ENCODE assay signal across 8 cellular contexts in the genomic region with DNA sequence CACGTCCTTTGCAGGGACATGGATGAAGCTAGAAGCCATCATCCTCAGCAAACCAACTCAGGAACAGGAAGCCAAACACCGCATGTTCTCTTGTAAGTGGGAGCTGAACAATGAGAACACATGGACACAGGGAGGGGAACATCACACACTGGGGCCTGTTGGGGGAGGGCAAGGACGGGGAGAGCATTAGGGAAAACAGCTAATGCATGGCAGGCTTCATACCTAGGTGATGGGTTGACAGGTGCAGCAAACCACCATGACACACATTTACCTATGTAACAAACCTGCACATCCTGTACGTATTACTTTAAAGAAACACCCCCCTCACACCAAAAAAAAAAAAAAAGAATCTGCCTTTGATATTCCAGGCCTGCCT. TPM values are rescaled to one million over a fixed set of nuclear protein-coding genes. Genes with fewer than 3 reads are reported as not detected.
A peak's percentile ranks its signal among the peaks of the same experiment; 100 is the strongest.
DNase-seq lines count a peak whose midpoint lies in the region; ATAC-seq and TF ChIP-seq lines count a peak whose summit lies in the region.
"Not testable (repeated sequence)": the region's sequence is repeated elsewhere in the genome, so short reads cannot be mapped to it uniquely, and the experiment has no call there.

No MANE protein-coding gene starts in this region.

- H2AFZ ChIP-seq in MM.1S (ENCODE audit: low read length), result peak overlapping the region; percentile 81

- 17% methylated on average over 4 of the region's 4 CpGs for WGBS in thymus

- ATAC-seq in GM19467 (IDR thresholded peaks at IDR 0.05; ENCODE audit: unreplicated experiment), result peak; percentile 17
- peak; percentile 10 for ATAC-seq in HG02938 (IDR thresholded peaks at IDR 0.05; ENCODE audit: unreplicated experiment)
- ATAC-seq in activated CD8-positive, alpha-beta T cell treated with anti-CD3 and anti-CD28 coated beads, Interleukin-2, amount 10 ng/mL, durations not matched to agents 7 days and 5 days, result peak; percentile 16
- peak; percentile 64 for ATAC-seq in naive thymus-derived CD4-positive, alpha-beta T cell

- H3K36me3 Mint-ChIP-seq in activated CD8-positive, alpha-beta T cell treated with anti-CD3 and anti-CD28 coated beads, Interleukin-2, amount 10 ng/mL, durations not matched to agents 7 days and 5 days (ENCODE audit: low read depth); naive thymus-derived CD4-positive, alpha-beta T cell: not testable (repeated sequence)

- H3K9ac ChIP-seq in MM.1S (ENCODE audit: low read length), result peak overlapping the region; percentile 61

- TF ChIP-seq CTCF in DOHH2 (IDR thresholded peaks at IDR 0.05; ENCODE audit: low read depth, low read length, poor library complexity, severe bottlenecking); MM.1S (IDR thresholded peaks at IDR 0.05; ENCODE audit: low read length); dorsolateral prefrontal cortex (IDR thresholded peaks at IDR 0.05 in 54 of 56, conservative IDR thresholded peaks at IDR 0.05 in 2 of 56; ENCODE audit: low read depth in 1 of 56, partially characterized antibody in 56 of 56): not testable (repeated sequence)

- H3K27ac ChIP-seq in DOHH2 (ENCODE audit: low read depth, low read length), result peak overlapping the region; percentile 99
- peak overlapping the region; percentile 96 for H3K27ac ChIP-seq in MM.1S (ENCODE audit: low read length)
- peak overlapping the region in 51 of 59 donors; percentile 3 to 89 (median 72) for H3K27ac ChIP-seq in dorsolateral prefrontal cortex
- peak overlapping the region; percentile 78 for H3K27ac ChIP-seq in naive thymus-derived CD4-positive, alpha-beta T cell (ENCODE audit: low read depth, low read length)
- H3K27ac ChIP-seq in thymus (ENCODE audit: low read depth), result peak overlapping the region; percentile 86

- not testable (repeated sequence) for H3K27me3 Mint-ChIP-seq in activated CD8-positive, alpha-beta T cell treated with anti-CD3 and anti-CD28 coated beads, Interleukin-2, amount 10 ng/mL, durations not matched to agents 7 days and 5 days (ENCODE audit: low read depth)
- peaks cover 0 to 65% (median 0%) of the 10 kb centered on the region in 5 donors for H3K27me3 Mint-ChIP-seq in naive thymus-derived CD4-positive, alpha-beta T cell

- peaks cover 38% of the 10 kb centered on the region for H3K4me1 Mint-ChIP-seq in activated CD8-positive, alpha-beta T cell treated with anti-CD3 and anti-CD28 coated beads, Interleukin-2, amount 10 ng/mL, durations not matched to agents 7 days and 5 days (ENCODE audit: low read depth)
- H3K4me1 Mint-ChIP-seq in naive thymus-derived CD4-positive, alpha-beta T cell, result peaks cover 25 to 85% (median 78%) of the 10 kb centered on the region in 7 donors

- CTCF ChIA-PET in activated CD8-positive, alpha-beta T cell treated with anti-CD3 and anti-CD28 coated beads, Interleukin-2, amount 10 ng/mL, durations not matched to agents 7 days and 5 days (lab: Charles Lee), result interaction anchor here (1.2 kb wide), 1 partner anchor 41 kb away, joined by 4 read pairs; no protein-coding TSS in a partner anchor
- CTCF ChIA-PET in naive thymus-derived CD4-positive, alpha-beta T cell (lab: Charles Lee), result interaction anchor here (0.5 to 1.2 kb wide), 4 partner anchors 10 to 73 kb away, joined by 3 to 4 read pairs (median 3); no protein-coding TSS in a partner anchor

- peak overlapping the region; percentile 76 for H3K4me3 ChIP-seq in DOHH2 (ENCODE audit: low read length)
- peak overlapping the region; percentile 55 for H3K4me3 ChIP-seq in MM.1S (ENCODE audit: low read length)
- peak overlapping the region in 39 of 59 donors; percentile 2 to 57 (median 34) for H3K4me3 ChIP-seq in dorsolateral prefrontal cortex
- peak overlapping the region; percentile 49 for H3K4me3 ChIP-seq in naive thymus-derived CD4-positive, alpha-beta T cell (ENCODE audit: low read length)
- H3K4me3 ChIP-seq in thymus (ENCODE audit: low read length), result not testable (repeated sequence)

- H3F3A ChIP-seq in DOHH2 (ENCODE audit: control insufficient read depth, insufficient read depth) (peaks cover 69% of the 10 kb centered on the region), MM.1S (ENCODE audit: insufficient read depth, low read length) (peaks cover 14% of the 10 kb centered on the region)

- peak overlapping the region; percentile 82 for H3K4me3 Mint-ChIP-seq in activated CD8-positive, alpha-beta T cell treated with anti-CD3 and anti-CD28 coated beads, Interleukin-2, amount 10 ng/mL, durations not matched to agents 7 days and 5 days
- H3K4me3 Mint-ChIP-seq in naive thymus-derived CD4-positive, alpha-beta T cell, result peak overlapping the region; percentile 82 to 91 (median 89)

- not testable (repeated sequence) for DNase-seq in MM.1S; activated CD8-positive, alpha-beta T cell treated with anti-CD3 and anti-CD28 coated beads, Interleukin-2, amount 10 ng/mL, durations not matched to agents 7 days and 5 days; dorsolateral prefrontal cortex
- DNase-seq in naive thymus-derived CD4-positive, alpha-beta T cell, result peak in 1 of 9 donors; percentile 57

- H3K4me2 ChIP-seq in DOHH2 (ENCODE audit: low read length) (peak overlapping the region; percentile 99), MM.1S (ENCODE audit: low read depth, low read length) (peak overlapping the region; percentile 84)

- H3K79me2 ChIP-seq in DOHH2 (ENCODE audit: control insufficient read depth, low read length); MM.1S (ENCODE audit: low read length): not testable (repeated sequence)

- POLR2A ChIA-PET in activated CD8-positive, alpha-beta T cell treated with anti-CD3 and anti-CD28 coated beads, Interleukin-2, amount 10 ng/mL, durations not matched to agents 7 days and 5 days (lab: Charles Lee), result interaction anchor here (0.6 to 1.0 kb wide), 3 partner anchors 26 to 1124 kb away, joined by 3 to 4 read pairs (median 4); no protein-coding TSS in a partner anchor
- POLR2A ChIA-PET in naive thymus-derived CD4-positive, alpha-beta T cell (lab: Charles Lee), result interaction anchor here (0.6 to 4.5 kb wide), 7 partner anchors 13 to 515 kb away, joined by 3 to 19 read pairs (median 3); partner anchors contain the start of gene NUDT5

- H3K9me2 ChIP-seq in DOHH2 (replicated peaks; ENCODE audit: control insufficient read depth, low read length); MM.1S (replicated peaks; ENCODE audit: insufficient read depth, low read length): not testable (repeated sequence)

- not testable (repeated sequence) for H3K9me3 Mint-ChIP-seq in activated CD8-positive, alpha-beta T cell treated with anti-CD3 and anti-CD28 coated beads, Interleukin-2, amount 10 ng/mL, durations not matched to agents 7 days and 5 days (ENCODE audit: insufficient read depth); naive thymus-derived CD4-positive, alpha-beta T cell

- intact Hi-C loops in dorsolateral prefrontal cortex (cut with DNase I), result loop anchor here in 1 of 2 donors (10.0 kb wide), 1 partner anchor 70 kb away; the partner anchor contains the start of gene USP6NL
- intact Hi-C loops in naive thymus-derived CD4-positive, alpha-beta T cell (cut with micrococcal nuclease), result loop anchor here (1.0 to 10.0 kb wide), 8 partner anchors 11 to 760 kb away; partner anchors contain the start of genes DHTKD1 (in 1 of the 2), UPF2 (in 1 of the 2) and USP6NL (in 1 of the 2)

- not testable (repeated sequence) for H3K9me3 ChIP-seq in DOHH2 (ENCODE audit: control insufficient read depth, insufficient read depth, low read length); MM.1S (replicated peaks; ENCODE audit: insufficient read depth, low read length); naive thymus-derived CD4-positive, alpha-beta T cell (ENCODE audit: control insufficient read depth in 2 of 3, low read length in 3 of 3); thymus (ENCODE audit: control insufficient read depth)

- not testable (repeated sequence) for H4K20me1 ChIP-seq in DOHH2 (ENCODE audit: control insufficient read depth, insufficient read depth, low read depth, low read length); MM.1S (ENCODE audit: insufficient read depth, low read length)

- peaks cover 98% of the 10 kb centered on the region for H3K4me1 ChIP-seq in DOHH2 (ENCODE audit: control insufficient read depth, low read length)
- peaks cover 18% of the 10 kb centered on the region for H3K4me1 ChIP-seq in MM.1S (ENCODE audit: low read length)
- peaks cover 26 to 51% of the 10 kb centered on the region in 2 donors for H3K4me1 ChIP-seq in naive thymus-derived CD4-positive, alpha-beta T cell (ENCODE audit: control insufficient read depth in 2 of 2, insufficient read depth in 2 of 2, low read length in 2 of 2)
- peaks cover 27% of the 10 kb centered on the region for H3K4me1 ChIP-seq in thymus (ENCODE audit: control insufficient read depth, insufficient read depth, low read length)

- peak overlapping the region; percentile 99 for H3K27ac Mint-ChIP-seq in activated CD8-positive, alpha-beta T cell treated with anti-CD3 and anti-CD28 coated beads, Interleukin-2, amount 10 ng/mL, durations not matched to agents 7 days and 5 days
- H3K27ac Mint-ChIP-seq in naive thymus-derived CD4-positive, alpha-beta T cell, result peak overlapping the region; percentile 92 to 99 (median 97)

- not testable (repeated sequence) for H3K27me3 ChIP-seq in DOHH2 (ENCODE audit: control insufficient read depth, low read length); MM.1S (replicated peaks; ENCODE audit: insufficient read depth, low read length); dorsolateral prefrontal cortex; naive thymus-derived CD4-positive, alpha-beta T cell (ENCODE audit: control insufficient read depth in 2 of 2, insufficient read depth in 2 of 2, low read length in 2 of 2); thymus (ENCODE audit: control insufficient read depth, insufficient read depth)

- H3K36me3 ChIP-seq in DOHH2 (ENCODE audit: control insufficient read depth, low read length), result peaks cover 36% of the 10 kb centered on the region
- not testable (repeated sequence) for H3K36me3 ChIP-seq in MM.1S (replicated peaks; ENCODE audit: insufficient read depth, low read length); naive thymus-derived CD4-positive, alpha-beta T cell (ENCODE audit: control insufficient read depth in 2 of 3, insufficient read depth in 3 of 3, low read length in 3 of 3); thymus (ENCODE audit: control insufficient read depth, insufficient read depth)

RNA-seq across cellular contexts. Expression of gene ECHDC3, which starts 57.9 kb away (rescaled TPM):
- total RNA-seq in activated CD8-positive, alpha-beta T cell treated with anti-CD3 and anti-CD28 coated beads, Interleukin-2, amount 10 ng/mL, durations not matched to agents 7 days and 5 days, result 1 to 10 TPM; 1.2 to 1.4 TPM
- 1 to 10 TPM in 102 of 120 experiments, under 1 TPM in 17, not detected in 1; 0.26 to 8.0 (median 1.9) TPM for total RNA-seq in dorsolateral prefrontal cortex
- total RNA-seq in naive thymus-derived CD4-positive, alpha-beta T cell, result 1 to 10 TPM in 1 of 5 experiments, under 1 TPM in 1, not detected in 3; 0.74 to 2.5 TPM
- polyA plus RNA-seq in naive thymus-derived CD4-positive, alpha-beta T cell, result under 1 TPM; 0.36 to 0.39 TPM
- polyA plus RNA-seq in thymus, result 13.2 TPM

Comparison
In these comparisons a context has a peak if more than half of its experiments do, and no peak if none do; other contexts are left out.
1. ATAC-seq: peak in every context shown above with its lines; median percentile 64 in naive thymus-derived CD4-positive, alpha-beta T cell; 17 in GM19467; 16 in activated CD8-positive, alpha-beta T cell treated with anti-CD3 and anti-CD28 coated beads, Interleukin-2, amount 10 ng/mL, durations not matched to agents 7 days and 5 days; 10 in HG02938.